Comparison of ENCODE assay signal across 20 cellular contexts in genomic region chr5:138372653-138373052, GRCh38. TPM values are rescaled to one million over a fixed set of nuclear protein-coding genes. Genes with fewer than 3 reads are reported as not detected.
DNase-seq lines count a peak whose midpoint lies in the region; ATAC-seq and TF ChIP-seq lines count a peak whose summit lies in the region.
"Had no signal": no experiment of that assay in that cellular context is flagged by ENCODE, and none has a peak within 500 bp of the region (broad histone marks: within the 10 kb centered on the region; RNA-seq: fewer than 3 reads in every experiment).

No MANE protein-coding gene starts in this region.

- intact Hi-C loops in CD4-positive, alpha-beta T cell (cut with DNase I, micrococcal nuclease), result no loop called here

- H3K4me2 ChIP-seq in OCI-LY3 (ENCODE audit: low read length), result peak overlapping the region; percentile 64
- H3K4me2 ChIP-seq: GM23338 had no signal

- H2AFZ ChIP-seq in OCI-LY3 (ENCODE audit: low read depth, low read length), result no peak overlapping the region
- H2AFZ ChIP-seq: GM23338 had no signal

- H3K9ac ChIP-seq in OCI-LY3 (ENCODE audit: low read length), result no peak overlapping the region

- H3K4me1 Mint-ChIP-seq in CD4-positive, alpha-beta T cell (ENCODE audit: low read depth), result peaks cover 37% of the 10 kb centered on the region
- H3K4me1 Mint-ChIP-seq in chondrocyte (ENCODE audit: low read depth), result peaks cover 35% of the 10 kb centered on the region
- H3K4me1 Mint-ChIP-seq in progenitor cell of endocrine pancreas (ENCODE audit: low read depth), result peaks cover 3% of the 10 kb centered on the region
- H3K4me1 Mint-ChIP-seq: GM23338 had no signal

- H3K9me3 Mint-ChIP-seq in CD4-positive, alpha-beta T cell, result no peaks in the 10 kb centered on the region
- no peaks in the 10 kb centered on the region for H3K9me3 Mint-ChIP-seq in chondrocyte (ENCODE audit: low read depth)
- H3K9me3 Mint-ChIP-seq in progenitor cell of endocrine pancreas (ENCODE audit: low read depth), result no peaks in the 10 kb centered on the region
- H3K9me3 Mint-ChIP-seq: GM23338 had no signal

- no peak overlapping the region for H3K4me3 Mint-ChIP-seq in CD4-positive, alpha-beta T cell
- H3K4me3 Mint-ChIP-seq in chondrocyte (ENCODE audit: unreplicated experiment) (no peak overlapping the region), progenitor cell of endocrine pancreas (ENCODE audit: low read depth) (no peak overlapping the region)
- H3K4me3 Mint-ChIP-seq: GM23338 had no signal

- TF ChIP-seq CTCF in CD4-positive, alpha-beta T cell (IDR thresholded peaks at IDR 0.05), result no peak
- no peak for TF ChIP-seq CTCF in OCI-LY3 (IDR thresholded peaks at IDR 0.05; ENCODE audit: low read depth, low read length)
- TF ChIP-seq CTCF in chondrocyte (IDR thresholded peaks at IDR 0.05), result no peak
- TF ChIP-seq CTCF in progenitor cell of endocrine pancreas (IDR thresholded peaks at IDR 0.05; ENCODE audit: unreplicated experiment), result no peak

- peak overlapping the region; percentile 17 for H3K27ac Mint-ChIP-seq in CD4-positive, alpha-beta T cell
- H3K27ac Mint-ChIP-seq in chondrocyte (ENCODE audit: unreplicated experiment), result peak overlapping the region; percentile 52
- H3K27ac Mint-ChIP-seq in progenitor cell of endocrine pancreas, result peak overlapping the region; percentile 67
- H3K27ac Mint-ChIP-seq: GM23338 had no signal

- DNase-seq in CD4-positive, alpha-beta T cell, result no peak
- DNase-seq in chondrocyte (ENCODE audit: low spot score) (no peak), progenitor cell of endocrine pancreas (ENCODE audit: low spot score, unreplicated experiment) (no peak), NCI-H1048 (lab: John Stamatoyannopoulos, UW) (no peak)
- DNase-seq in stimulated activated CD4-positive, alpha-beta T cell treated with anti-CD3 and anti-CD28 coated beads, Interleukin-2, amount 100 ng/mL, for 48 hours, result no peak
- DNase-seq: COR-L47, GDM1, NCI-H1417, NCI-H187 treated with DMSO at 0.1 percent for 48 hours, NCI-H2227 treated with DMSO at 0.1 percent for 48 hours, NCI-H510A treated with DMSO at 0.1 percent for 48 hours, NCI-H774, SHP77 treated with DMSO at 0.1 percent for 48 hours had no signal

- H3K36me3 ChIP-seq in OCI-LY3 (replicated peaks; ENCODE audit: low read depth, low read length), result peaks cover 11% of the 10 kb centered on the region

- no peaks in the 10 kb centered on the region for H3K9me3 ChIP-seq in CD4-positive, alpha-beta T cell (ENCODE audit: control insufficient read depth, low read length)
- no peaks in the 10 kb centered on the region for H3K9me3 ChIP-seq in OCI-LY3 (ENCODE audit: insufficient read depth, low read length)

- no peak for ATAC-seq in CD4-positive, alpha-beta T cell (ENCODE audit: poor library complexity)
- no peak for ATAC-seq in GM18907 (IDR thresholded peaks at IDR 0.05; ENCODE audit: unreplicated experiment)
- ATAC-seq: GM23338, HCT116, K562, SK-N-SH treated with all-trans-retinoic acid at 6 μM for 48 hours had no signal

- peak overlapping the region; percentile 27; the same call in 1 of the 2 replicates for H3K4me3 ChIP-seq in OCI-LY3 (ENCODE audit: low read length)
- H3K4me3 ChIP-seq: GM23338, K562 had no signal

- H3K27ac ChIP-seq in CD4-positive, alpha-beta T cell (ENCODE audit: low read depth, low read length), result no peak overlapping the region
- peak overlapping the region; percentile 44 for H3K27ac ChIP-seq in OCI-LY3 (ENCODE audit: low read length)
- H3K27ac ChIP-seq: C4-2B had no signal

- peaks cover 45% of the 10 kb centered on the region for H4K20me1 ChIP-seq in OCI-LY3 (ENCODE audit: insufficient read depth, low read length)

- peaks cover 39% of the 10 kb centered on the region for H3K36me3 Mint-ChIP-seq in CD4-positive, alpha-beta T cell (ENCODE audit: low read depth)
- peaks cover 4% of the 10 kb centered on the region for H3K36me3 Mint-ChIP-seq in chondrocyte (ENCODE audit: low read depth)
- H3K36me3 Mint-ChIP-seq in progenitor cell of endocrine pancreas (ENCODE audit: insufficient read depth), result peaks cover 9% of the 10 kb centered on the region

- peaks cover 48% of the 10 kb centered on the region for H3K4me1 ChIP-seq in OCI-LY3 (ENCODE audit: low read length)

- no peaks in the 10 kb centered on the region for H3K27me3 ChIP-seq in CD4-positive, alpha-beta T cell (ENCODE audit: control insufficient read depth, insufficient read depth, low read length)
- no peaks in the 10 kb centered on the region for H3K27me3 ChIP-seq in OCI-LY3 (ENCODE audit: low read depth, low read length)

- POLR2A ChIA-PET in CD4-positive, alpha-beta T cell (lab: Charles Lee), result interaction anchor here (1.1 kb wide), 1 partner anchor 19 kb away, joined by 4 read pairs; no protein-coding TSS in a partner anchor

- H3K79me2 ChIP-seq in OCI-LY3 (ENCODE audit: low read length), result peaks cover 56% of the 10 kb centered on the region

- CTCF ChIA-PET in CD4-positive, alpha-beta T cell (lab: Charles Lee), result interaction anchor here (6.4 kb wide), 1 partner anchor 20 kb away, joined by 32 read pairs; the partner anchor contains the start of gene KDM3B

- no peaks in the 10 kb centered on the region for H3K27me3 Mint-ChIP-seq in CD4-positive, alpha-beta T cell
- no peaks in the 10 kb centered on the region for H3K27me3 Mint-ChIP-seq in chondrocyte (ENCODE audit: low read depth)
- no peaks in the 10 kb centered on the region for H3K27me3 Mint-ChIP-seq in progenitor cell of endocrine pancreas

RNA-seq across cellular contexts. Expression of gene KDM3B, which starts 20.2 kb away (rescaled TPM):
- 10 to 100 TPM; 59.5 to 66.0 TPM for total RNA-seq in CD4-positive, alpha-beta T cell
- total RNA-seq in chondrocyte, result 37.6 to 51.5 TPM (median 39.1 TPM) in 3 replicates
- 118 and 126 TPM in 2 replicates for total RNA-seq in progenitor cell of endocrine pancreas

RNA-seq across cellular contexts. Expression of gene FAM53C, which starts 34.6 kb away (rescaled TPM):
- total RNA-seq in CD4-positive, alpha-beta T cell, result 10 to 100 TPM; 81.0 to 83.8 TPM
- total RNA-seq in chondrocyte (34.3 to 34.8 TPM (median 34.7 TPM) in 3 replicates), progenitor cell of endocrine pancreas (56.6 TPM in 2 replicates)

RNA-seq across cellular contexts. Expression of gene CDC25C, which starts 41.0 kb away (rescaled TPM):
- not detected for total RNA-seq in CD4-positive, alpha-beta T cell
- total RNA-seq in chondrocyte (1.2 to 1.6 TPM (median 1.6 TPM) in 3 replicates), progenitor cell of endocrine pancreas (10.6 and 11.5 TPM in 2 replicates)

Comparison
In these comparisons a context has a peak if more than half of its experiments do, and no peak if none do; other contexts are left out.
1. H3K27ac Mint-ChIP-seq: peak in every context shown above with its lines; median percentile 67 in progenitor cell of endocrine pancreas; 52 in chondrocyte; 17 in CD4-positive, alpha-beta T cell.